8 cellular contexts compared by ENCODE assay signal in genomic region chr19:55599468-55600335, GRCh38. TPM values are rescaled to one million over a fixed set of nuclear protein-coding genes. Genes with fewer than 3 reads are reported as not detected.
DNase-seq lines count a peak whose midpoint lies in the region; ATAC-seq and TF ChIP-seq lines count a peak whose summit lies in the region.

A gene with protein sequence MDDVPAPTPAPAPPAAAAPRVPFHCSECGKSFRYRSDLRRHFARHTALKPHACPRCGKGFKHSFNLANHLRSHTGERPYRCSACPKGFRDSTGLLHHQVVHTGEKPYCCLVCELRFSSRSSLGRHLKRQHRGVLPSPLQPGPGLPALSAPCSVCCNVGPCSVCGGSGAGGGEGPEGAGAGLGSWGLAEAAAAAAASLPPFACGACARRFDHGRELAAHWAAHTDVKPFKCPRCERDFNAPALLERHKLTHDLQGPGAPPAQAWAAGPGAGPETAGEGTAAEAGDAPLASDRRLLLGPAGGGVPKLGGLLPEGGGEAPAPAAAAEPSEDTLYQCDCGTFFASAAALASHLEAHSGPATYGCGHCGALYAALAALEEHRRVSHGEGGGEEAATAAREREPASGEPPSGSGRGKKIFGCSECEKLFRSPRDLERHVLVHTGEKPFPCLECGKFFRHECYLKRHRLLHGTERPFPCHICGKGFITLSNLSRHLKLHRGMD (minus strand): TSS chr19:55599517. CDS start chr19:55597865, 1,652 bp downstream.
A gene with protein sequence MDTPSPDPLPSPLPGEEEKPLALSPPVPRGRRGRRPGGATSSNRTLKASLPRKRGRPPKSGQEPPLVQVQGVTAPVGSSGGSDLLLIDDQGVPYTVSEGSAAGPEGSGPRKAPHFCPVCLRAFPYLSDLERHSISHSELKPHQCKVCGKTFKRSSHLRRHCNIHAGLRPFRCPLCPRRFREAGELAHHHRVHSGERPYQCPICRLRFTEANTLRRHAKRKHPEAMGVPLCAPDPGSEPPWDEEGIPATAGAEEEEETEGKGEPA (plus strand): TSS chr19:55600288. CDS start chr19:55602113, 1,825 bp downstream.

- H3K27ac Mint-ChIP-seq in dendritic cell treated with granulocyte-macrophage colony-stimulating factor and Interleukin-4, amounts not matched to agents 40 ng/mL and 50 ng/mL, for 4 days, result peak within 1 kb of the TSS; percentile 95

- no peaks in the 10 kb centered on the region for H3K27me3 Mint-ChIP-seq in dendritic cell treated with granulocyte-macrophage colony-stimulating factor and Interleukin-4, amounts not matched to agents 40 ng/mL and 50 ng/mL, for 4 days

- H3K4me3 ChIP-seq in liver (ENCODE audit: low read depth in 1 of 3, low read length in 3 of 3), result peak within 1 kb of the TSS; percentile 78 to 91 (median 85)

- WGBS in liver, result under 1% methylated on average over 68 of the region's 68 CpGs

- H3K27ac ChIP-seq in liver (ENCODE audit: low read depth in 1 of 2, low read length in 2 of 2), result peak within 1 kb of the TSS; percentile 92 to 96

- peaks cover 0 to 17% (median 8%) of the 10 kb centered on the region in 4 donors for H3K36me3 ChIP-seq in liver (ENCODE audit: control insufficient read depth in 4 of 4, insufficient read depth in 3 of 4, low read depth in 1 of 4, low read length in 3 of 4)

- no peak for TF ChIP-seq CTCF in liver (IDR thresholded peaks at IDR 0.05; ENCODE audit: low read depth, low read length, missing input control)

- H3K4me1 ChIP-seq in liver (ENCODE audit: control insufficient read depth in 4 of 4, insufficient read depth in 4 of 4, low read length in 3 of 4), result peaks cover 1 to 15% (median 14%) of the 10 kb centered on the region in 4 donors

- peak within 1 kb of the TSS; percentile 90 for H3K4me3 Mint-ChIP-seq in dendritic cell treated with granulocyte-macrophage colony-stimulating factor and Interleukin-4, amounts not matched to agents 40 ng/mL and 50 ng/mL, for 4 days

- DNase-seq in C1 segment of cervical spinal cord (lab: John Stamatoyannopoulos, UW) (peak; percentile 87 to 99 (median 98)), NCI-H774 (lab: John Stamatoyannopoulos, UW) (peak; percentile 98)
- DNase-seq in activated CD4-positive, alpha-beta T cell treated with anti-CD3 and anti-CD28 coated beads, Interleukin-2, amount 50 U/mL, for 24 hours (ENCODE audit: low read depth in 1 of 2, low spot score in 1 of 2), result peak; percentile 93 to 97
- DNase-seq in stimulated activated CD4-positive, alpha-beta T cell treated with anti-CD3 and anti-CD28 coated beads, Interleukin-4, amount 100 ng/mL, for 1 hour, result peak; percentile 95

- no peaks in the 10 kb centered on the region for H3K9me3 ChIP-seq in liver (ENCODE audit: control insufficient read depth in 4 of 4, low read length in 3 of 4)

- H3K27me3 ChIP-seq in liver (ENCODE audit: control insufficient read depth in 4 of 4, insufficient read depth in 4 of 4, low read length in 3 of 4), result no peaks in the 10 kb centered on the region

- intact Hi-C loops in dendritic cell treated with granulocyte-macrophage colony-stimulating factor and Interleukin-4, amounts not matched to agents 40 ng/mL and 50 ng/mL, for 4 days (cut with micrococcal nuclease), result loop anchor here (1.0 to 5.0 kb wide), 5 partner anchors 25 to 123 kb away; partner anchors contain the start of genes U2AF2, ZNF628 and ZNF784

- no peaks in the 10 kb centered on the region for H3K9me3 Mint-ChIP-seq in dendritic cell treated with granulocyte-macrophage colony-stimulating factor and Interleukin-4, amounts not matched to agents 40 ng/mL and 50 ng/mL, for 4 days

- peaks cover 55% of the 10 kb centered on the region for H3K4me1 Mint-ChIP-seq in dendritic cell treated with granulocyte-macrophage colony-stimulating factor and Interleukin-4, amounts not matched to agents 40 ng/mL and 50 ng/mL, for 4 days (ENCODE audit: low read depth)

- ATAC-seq in GM19395 (IDR thresholded peaks at IDR 0.05; ENCODE audit: unreplicated experiment) (peak; percentile 65), HG03565 (IDR thresholded peaks at IDR 0.05; ENCODE audit: unreplicated experiment) (peak; percentile 28)

- peaks cover 70% of the 10 kb centered on the region for H3K36me3 Mint-ChIP-seq in dendritic cell treated with granulocyte-macrophage colony-stimulating factor and Interleukin-4, amounts not matched to agents 40 ng/mL and 50 ng/mL, for 4 days (ENCODE audit: low read depth)

- peak within 1 kb of the TSS; percentile 87 to 89 for H3K9ac ChIP-seq in liver (ENCODE audit: low read depth in 1 of 2, low read length in 2 of 2)

- peak in 1 of 2 donors; percentile 16 for TF ChIP-seq RAD21 in liver (IDR thresholded peaks at IDR 0.05)

TF ChIP-seq in liver, 16 proteins besides CTCF, POLR2A, EP300 and RAD21:
- TF ChIP-seq NR2F2 (IDR thresholded peaks at IDR 0.05) (peak; percentile 55), JUND (IDR thresholded peaks at IDR 0.05) (peak in 1 of 2 donors; percentile 7), REST (IDR thresholded peaks at IDR 0.05) (no peak), TAF1 (conservative IDR thresholded peaks at IDR 0.05) (no peak), HNF4A (conservative IDR thresholded peaks at IDR 0.05) (peak in 1 of 2 donors; percentile 14), ATF3 (IDR thresholded peaks at IDR 0.05) (no peak), YY1 (IDR thresholded peaks at IDR 0.05) (peak; percentile 100), GABPA (IDR thresholded peaks at IDR 0.05 in 1 of 2, conservative IDR thresholded peaks at IDR 0.05 in 1 of 2) (peak; percentile 84 to 93), RXRA (IDR thresholded peaks at IDR 0.05) (peak; percentile 38 to 51), SP1 (IDR thresholded peaks at IDR 0.05) (peak; percentile 58), EGR1 (IDR thresholded peaks at IDR 0.05; ENCODE audit: low read depth in 2 of 2) (peak; percentile 60 to 84), MAX (IDR thresholded peaks at IDR 0.05) (peak; percentile 77), FOXA2 (IDR thresholded peaks at IDR 0.05) (no peak), FOXA1 (IDR thresholded peaks at IDR 0.05) (peak; percentile 3), HNF4G (IDR thresholded peaks at IDR 0.05) (no peak)
- TF ChIP-seq, protein P1, sequence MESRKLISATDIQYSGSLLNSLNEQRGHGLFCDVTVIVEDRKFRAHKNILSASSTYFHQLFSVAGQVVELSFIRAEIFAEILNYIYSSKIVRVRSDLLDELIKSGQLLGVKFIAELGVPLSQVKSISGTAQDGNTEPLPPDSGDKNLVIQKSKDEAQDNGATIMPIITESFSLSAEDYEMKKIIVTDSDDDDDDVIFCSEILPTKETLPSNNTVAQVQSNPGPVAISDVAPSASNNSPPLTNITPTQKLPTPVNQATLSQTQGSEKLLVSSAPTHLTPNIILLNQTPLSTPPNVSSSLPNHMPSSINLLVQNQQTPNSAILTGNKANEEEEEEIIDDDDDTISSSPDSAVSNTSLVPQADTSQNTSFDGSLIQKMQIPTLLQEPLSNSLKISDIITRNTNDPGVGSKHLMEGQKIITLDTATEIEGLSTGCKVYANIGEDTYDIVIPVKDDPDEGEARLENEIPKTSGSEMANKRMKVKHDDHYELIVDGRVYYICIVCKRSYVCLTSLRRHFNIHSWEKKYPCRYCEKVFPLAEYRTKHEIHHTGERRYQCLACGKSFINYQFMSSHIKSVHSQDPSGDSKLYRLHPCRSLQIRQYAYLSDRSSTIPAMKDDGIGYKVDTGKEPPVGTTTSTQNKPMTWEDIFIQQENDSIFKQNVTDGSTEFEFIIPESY (IDR thresholded peaks at IDR 0.05), result peak; percentile 72

RNA-seq across cellular contexts. Expression of the first gene that starts in this region (rescaled TPM):
- total RNA-seq in liver, result 1 to 10 TPM; 2.2 to 2.3 TPM
- 1 to 10 TPM; 1.1 to 4.3 TPM for polyA plus RNA-seq in liver

RNA-seq across cellular contexts. Expression of the second gene that starts in this region (rescaled TPM):
- total RNA-seq in liver, result 1 to 10 TPM; 6.7 to 8.8 TPM
- polyA plus RNA-seq in liver, result 10 to 100 TPM; 11.5 to 12.3 TPM

Comparison
In these comparisons a context has a peak if more than half of its experiments do, and no peak if none do; other contexts are left out.
1. Peak in every context shown above with its lines: DNase-seq, ATAC-seq, H3K4me3 ChIP-seq and H3K27ac ChIP-seq.